8 cellular contexts compared by ENCODE assay signal in genomic region chr2:43221660-43222471, GRCh38.
DNase-seq lines count a peak whose midpoint lies in the region; ATAC-seq and TF ChIP-seq lines count a peak whose summit lies in the region.

No MANE protein-coding gene starts in this region.

- DNase-seq in NCI-H748 treated with DMSO at 0.1 percent for 48 hours (lab: John Stamatoyannopoulos, UW) (peak; percentile 14), medulla oblongata (ENCODE audit: extremely low spot score) (peak; percentile 96)
- peak in 2 of 3 experiments; percentile 23 to 36 for DNase-seq in activated CD8-positive, alpha-beta memory T cell treated with anti-CD3 and anti-CD28 coated beads for 48 hours (ENCODE audit: low read depth in 2 of 3, low spot score in 2 of 3)
- DNase-seq in stimulated activated CD8-positive, alpha-beta memory T cell treated with anti-CD3 and anti-CD28 coated beads, Interleukin-15, amount 100 ng/mL, for 48 hours (ENCODE audit: low read depth in 2 of 2), result peak; percentile 44 to 46

- no peak for ATAC-seq in GM18505 (IDR thresholded peaks at IDR 0.05; ENCODE audit: unreplicated experiment)
- no peak for ATAC-seq in HG02870 (IDR thresholded peaks at IDR 0.05; ENCODE audit: unreplicated experiment)

- H3K4me3 ChIP-seq in endocrine pancreas (ENCODE audit: control insufficient read depth, insufficient read depth, low read length), result peak overlapping the region; percentile 62

- H3K4me1 ChIP-seq in endocrine pancreas (ENCODE audit: control insufficient read depth, insufficient read depth, low read length), result peaks cover 16% of the 10 kb centered on the region

- H3K36me3 ChIP-seq in endocrine pancreas (ENCODE audit: control insufficient read depth, insufficient read depth, low read length), result no peaks in the 10 kb centered on the region

- no peak for TF ChIP-seq CTCF in 22Rv1 (IDR thresholded peaks at IDR 0.05)

- TF ChIP-seq POLR2A in GM18505 (IDR thresholded peaks at IDR 0.05; ENCODE audit: borderline replicate concordance, extremely low read depth, insufficient read depth, insufficient read length), result peak; percentile 61

- H3K27me3 ChIP-seq in endocrine pancreas (ENCODE audit: control insufficient read depth, insufficient read depth, low read length), result no peaks in the 10 kb centered on the region

- H3K9me3 ChIP-seq in endocrine pancreas (ENCODE audit: control insufficient read depth, low read length), result no peaks in the 10 kb centered on the region

- peak overlapping the region; percentile 95 for H3K27ac ChIP-seq in 22Rv1

- H3K9ac ChIP-seq in endocrine pancreas (ENCODE audit: control insufficient read depth, insufficient read depth, low read length), result no peak overlapping the region

Comparison
In these comparisons a context has a peak if more than half of its experiments do, and no peak if none do; other contexts are left out.
1. DNase-seq: peak in every context shown above with its lines; median percentile 96 in medulla oblongata; 45 in stimulated activated CD8-positive, alpha-beta memory T cell treated with anti-CD3 and anti-CD28 coated beads, Interleukin-15, amount 100 ng/mL, for 48 hours; 30 in activated CD8-positive, alpha-beta memory T cell treated with anti-CD3 and anti-CD28 coated beads for 48 hours; 14 in NCI-H748 treated with DMSO at 0.1 percent for 48 hours.